In genomic region chr4:143714290-143714625, GRCh38 we compare ENCODE assay signal across 20 cellular contexts. TPM values are rescaled to one million over a fixed set of nuclear protein-coding genes. Genes with fewer than 3 reads are reported as not detected.
A peak's percentile ranks its signal among the peaks of the same experiment; 100 is the strongest.
DNase-seq lines count a peak whose midpoint lies in the region; ATAC-seq, FAIRE-seq and TF ChIP-seq lines count a peak whose summit lies in the region.
"Had no signal": no experiment of that assay in that cellular context is flagged by ENCODE, and none has a peak within 500 bp of the region (broad histone marks: within the 10 kb centered on the region; RNA-seq: fewer than 3 reads in every experiment).

No MANE protein-coding gene starts in this region.

- H3K9me3 ChIP-seq in HUES48 (ENCODE audit: control insufficient read depth, insufficient read depth, low read length) (no peaks in the 10 kb centered on the region), H1 (ENCODE audit: insufficient read depth in 2 of 2, low read depth in 1 of 2, low read length in 1 of 2) (no peaks in the 10 kb centered on the region), iPS-20b (ENCODE audit: insufficient read depth, low read depth, low read length) (no peaks in the 10 kb centered on the region), upper lobe of left lung (no peaks in the 10 kb centered on the region), osteoblast (ENCODE audit: low read depth, low read length) (no peaks in the 10 kb centered on the region)
- H3K9me3 ChIP-seq: BLaER1 treated with 17β-estradiol and CSF1 and Interleukin-3, amounts not matched to agents 10 nM and 100 nM had no signal

- CTCF ChIA-PET in H1 (lab: Charles Lee; ENCODE audit: partially characterized antibody), result interaction anchor here (1.0 to 1.1 kb wide), 2 partner anchors 10 to 33 kb away, joined by 3 read pairs; no protein-coding TSS in a partner anchor

- H3K79me1 ChIP-seq in H1 (ENCODE audit: low read depth, low read length), result no peaks in the 10 kb centered on the region

- no peak for TF ChIP-seq CTCF in GM23338 (conservative IDR thresholded peaks at IDR 0.05; ENCODE audit: low read depth in 2 of 2)
- no peak for TF ChIP-seq CTCF in H1 (IDR thresholded peaks at IDR 0.05; ENCODE audit: control extremely low read depth in 1 of 3, insufficient read depth in 1 of 3, low read depth in 1 of 3, low read length in 3 of 3)
- no peak for TF ChIP-seq CTCF in upper lobe of left lung (IDR thresholded peaks at IDR 0.05)
- TF ChIP-seq CTCF in osteoblast (IDR thresholded peaks at IDR 0.05; ENCODE audit: extremely low read depth, low read depth, low read length), result no peak

- H3K9ac ChIP-seq in HUES48 (ENCODE audit: low read depth, low read length), result no peak overlapping the region
- no peak overlapping the region for H3K9ac ChIP-seq in H1 (replicated peaks in 1 of 4; ENCODE audit: extremely low read depth in 1 of 4, low read depth in 3 of 4, low read length in 3 of 4)
- peak overlapping the region; percentile 22; the same call in 1 of the 2 replicates for H3K9ac ChIP-seq in iPS-20b (ENCODE audit: low read depth, low read length)
- H3K9ac ChIP-seq: BLaER1 treated with 17β-estradiol and CSF1 and Interleukin-3, amounts not matched to agents 10 nM and 100 nM; GM23248 had no signal

- no peaks in the 10 kb centered on the region for H3F3A ChIP-seq in GM23338 (replicated peaks; ENCODE audit: low read depth)

- no peak overlapping the region for H3K56ac ChIP-seq in H1 (replicated peaks; ENCODE audit: insufficient read length, low read depth, low read length)

- H3K14ac ChIP-seq in H1 (ENCODE audit: insufficient read length), result no peak overlapping the region

- H3K9me2 ChIP-seq in GM23338 (ENCODE audit: insufficient read depth), result no peaks in the 10 kb centered on the region

- peak overlapping the region; percentile 16; the same call in 1 of the 2 replicates for H2AFZ ChIP-seq in GM23338
- no peak overlapping the region for H2AFZ ChIP-seq in H1 (ENCODE audit: low read length)
- H2AFZ ChIP-seq in osteoblast (ENCODE audit: low read length), result no peak overlapping the region
- H2AFZ ChIP-seq: GM23248 had no signal

- TF ChIP-seq RAD21 in H1 (IDR thresholded peaks at IDR 0.05 in 1 of 2, conservative IDR thresholded peaks at IDR 0.05 in 1 of 2; ENCODE audit: low read depth in 2 of 2, low read length in 2 of 2), result no peak

- H2BK12ac ChIP-seq in H1 (ENCODE audit: low read depth, low read length), result no peak overlapping the region

- H3K27ac ChIP-seq in GM23338 (ENCODE audit: low read depth), result peak overlapping the region; percentile 79
- peak overlapping the region; percentile 76 for H3K27ac ChIP-seq in HUES48 (ENCODE audit: low read depth, low read length)
- no peak overlapping the region for H3K27ac ChIP-seq in H1 (ENCODE audit: low read depth, low read length)
- peak overlapping the region; percentile 34 for H3K27ac ChIP-seq in iPS-20b (ENCODE audit: low read length)
- no peak overlapping the region for H3K27ac ChIP-seq in upper lobe of left lung
- H3K27ac ChIP-seq in osteoblast (ENCODE audit: low read depth, low read length), result no peak overlapping the region
- H3K27ac ChIP-seq: BLaER1 treated with 17β-estradiol and CSF1 and Interleukin-3, amounts not matched to agents 10 nM and 100 nM; GM23248; HL-60 had no signal

- H3K4me1 Mint-ChIP-seq in GM23338, result peaks cover 44% of the 10 kb centered on the region
- H3K4me1 Mint-ChIP-seq: CD4-positive, CD25-positive, alpha-beta regulatory T cell; IgD-negative memory B cell had no signal

- H3K4me2 ChIP-seq in GM23338, result peak overlapping the region; percentile 64
- peak overlapping the region; percentile 59 to 62 for H3K4me2 ChIP-seq in H1 (ENCODE audit: insufficient read depth in 1 of 2, low read depth in 2 of 2, low read length in 2 of 2)
- no peak overlapping the region for H3K4me2 ChIP-seq in osteoblast (ENCODE audit: insufficient read depth, low read length)
- H3K4me2 ChIP-seq: BLaER1 treated with 17β-estradiol and CSF1 and Interleukin-3, amounts not matched to agents 10 nM and 100 nM had no signal

- H3K9me3 Mint-ChIP-seq in GM23338, result no peaks in the 10 kb centered on the region
- H3K9me3 Mint-ChIP-seq: IgD-negative memory B cell had no signal

- H2BK20ac ChIP-seq in H1 (ENCODE audit: low read length), result no peak overlapping the region

- no peak overlapping the region for H3K23ac ChIP-seq in H1 (ENCODE audit: insufficient read length)

- H2BK5ac ChIP-seq in H1 (ENCODE audit: low read depth, low read length), result no peak overlapping the region

- H4K8ac ChIP-seq in H1 (ENCODE audit: extremely low read depth, insufficient read depth, low read length), result no peak overlapping the region

- no peak overlapping the region for H2BK15ac ChIP-seq in H1 (ENCODE audit: low read length)

- no peak for TF ChIP-seq POLR2A in H1 (IDR thresholded peaks at IDR 0.05; ENCODE audit: control extremely low read depth in 1 of 2, low read depth in 2 of 2, low read length in 2 of 2)
- TF ChIP-seq POLR2A in upper lobe of left lung (IDR thresholded peaks at IDR 0.05), result no peak

- H3K23me2 ChIP-seq in H1 (ENCODE audit: low read depth, low read length), result no peaks in the 10 kb centered on the region

- H3K4me1 ChIP-seq in GM23338 (ENCODE audit: insufficient read depth) (peaks cover 38% of the 10 kb centered on the region), HUES48 (ENCODE audit: control insufficient read depth, insufficient read depth, low read length) (peaks cover 42% of the 10 kb centered on the region), H1 (replicated peaks in 1 of 4; ENCODE audit: control insufficient read depth in 3 of 4, insufficient read depth in 4 of 4, low read length in 3 of 4) (peaks cover 4 to 11% (median 9%) of the 10 kb centered on the region in 4 experiments; a peak in 6 of 7 replicates), iPS-20b (ENCODE audit: insufficient read depth, low read length) (peaks cover 39% of the 10 kb centered on the region), upper lobe of left lung (no peaks in the 10 kb centered on the region), osteoblast (ENCODE audit: insufficient read depth, low read length) (no peaks in the 10 kb centered on the region)
- H3K4me1 ChIP-seq: BLaER1 treated with 17β-estradiol and CSF1 and Interleukin-3, amounts not matched to agents 10 nM and 100 nM had no signal

- H3K4ac ChIP-seq in H1 (replicated peaks; ENCODE audit: insufficient read length, low read depth, low read length), result no peak overlapping the region

- no peaks in the 10 kb centered on the region for H3K36me3 ChIP-seq in GM23338 (ENCODE audit: insufficient read depth)
- H3K36me3 ChIP-seq in HUES48 (ENCODE audit: control insufficient read depth, insufficient read depth, low read length), result no peaks in the 10 kb centered on the region
- no peaks in the 10 kb centered on the region for H3K36me3 ChIP-seq in H1 (ENCODE audit: control insufficient read depth in 2 of 4, insufficient read depth in 4 of 4, low read length in 3 of 4)
- no peaks in the 10 kb centered on the region for H3K36me3 ChIP-seq in iPS-20b (ENCODE audit: insufficient read depth, low read depth, low read length)
- no peaks in the 10 kb centered on the region for H3K36me3 ChIP-seq in upper lobe of left lung
- H3K36me3 ChIP-seq in osteoblast (ENCODE audit: insufficient read depth, low read length), result no peaks in the 10 kb centered on the region
- H3K36me3 ChIP-seq: BLaER1 treated with 17β-estradiol and CSF1 and Interleukin-3, amounts not matched to agents 10 nM and 100 nM had no signal

- peak; percentile 37 for DNase-seq in GM23338 (ENCODE audit: low spot score)
- no peak for DNase-seq in H1 (ENCODE audit: low read depth in 1 of 2, low spot score in 2 of 2)
- no peak for DNase-seq in upper lobe of left lung
- no peak for DNase-seq in osteoblast (ENCODE audit: insufficient read length, low spot score, missing footprints)
- DNase-seq: ACHN; Calu3; CD4-positive, CD25-positive, alpha-beta regulatory T cell; DMS 273 treated with DMSO at 0.1 percent for 48 hours; GM23248; HCEC 1CT; HFFc6; KG1 had no signal

- H3K27me3 ChIP-seq in GM23338 (ENCODE audit: insufficient read depth) (no peaks in the 10 kb centered on the region), HUES48 (ENCODE audit: control insufficient read depth, insufficient read depth, low read length) (no peaks in the 10 kb centered on the region), H1 (replicated peaks in 1 of 4; ENCODE audit: control insufficient read depth in 3 of 4, extremely low read depth in 1 of 4, insufficient read depth in 3 of 4, low read length in 3 of 4) (no peaks in the 10 kb centered on the region), iPS-20b (ENCODE audit: insufficient read depth, low read length) (no peaks in the 10 kb centered on the region), upper lobe of left lung (no peaks in the 10 kb centered on the region), osteoblast (ENCODE audit: insufficient read depth, low read length) (no peaks in the 10 kb centered on the region)
- H3K27me3 ChIP-seq: BLaER1 treated with 17β-estradiol and CSF1 and Interleukin-3, amounts not matched to agents 10 nM and 100 nM had no signal

- POLR2A ChIA-PET in H1 (lab: Charles Lee; ENCODE audit: partially characterized antibody), result no interaction called here

- peak overlapping the region; percentile 39; the same call in 2 of the 3 replicates for H3K4me3 Mint-ChIP-seq in GM23338
- H3K4me3 Mint-ChIP-seq: CD4-positive, CD25-positive, alpha-beta regulatory T cell; HFFc6; IgD-negative memory B cell had no signal

- no peak overlapping the region for H4K5ac ChIP-seq in H1 (ENCODE audit: insufficient read length, low read depth, low read length)

- H2AK5ac ChIP-seq in H1 (ENCODE audit: low read depth, low read length), result no peak overlapping the region

- H3K36me3 Mint-ChIP-seq in GM23338 (ENCODE audit: low read depth), result no peaks in the 10 kb centered on the region
- H3K36me3 Mint-ChIP-seq: CD4-positive, CD25-positive, alpha-beta regulatory T cell; IgD-negative memory B cell had no signal

- H3K27me3 Mint-ChIP-seq in GM23338 (ENCODE audit: insufficient read depth, low read depth, poor library complexity), result peaks cover 3% of the 10 kb centered on the region
- H3K27me3 Mint-ChIP-seq: CD4-positive, CD25-positive, alpha-beta regulatory T cell; IgD-negative memory B cell had no signal

- H3K27ac Mint-ChIP-seq in GM23338, result peak overlapping the region; percentile 92
- H3K27ac Mint-ChIP-seq: CD4-positive, CD25-positive, alpha-beta regulatory T cell; HFFc6; IgD-negative memory B cell had no signal

- H4K20me1 ChIP-seq in GM23338 (replicated peaks; ENCODE audit: insufficient read depth) (no peaks in the 10 kb centered on the region), H1 (replicated peaks in 1 of 2; ENCODE audit: control insufficient read depth in 1 of 2, insufficient read depth in 2 of 2, low read length in 2 of 2) (no peaks in the 10 kb centered on the region), osteoblast (ENCODE audit: insufficient read depth, low read length) (no peaks in the 10 kb centered on the region)
- H4K20me1 ChIP-seq: BLaER1 treated with 17β-estradiol and CSF1 and Interleukin-3, amounts not matched to agents 10 nM and 100 nM had no signal

- peak overlapping the region; percentile 25 for H3K4me3 ChIP-seq in GM23338
- peak overlapping the region; percentile 24; the same call in 1 of the 2 replicates for H3K4me3 ChIP-seq in HUES48 (ENCODE audit: low read depth, low read length)
- H3K4me3 ChIP-seq in H1 (ENCODE audit: extremely low read depth in 1 of 4, insufficient read depth in 2 of 4, low read depth in 3 of 4, low read length in 4 of 4), result peak overlapping the region in 2 of 4 experiments; percentile 5 to 28; a peak in 3 of 8 replicates
- H3K4me3 ChIP-seq in iPS-20b (ENCODE audit: low read length), result peak overlapping the region; percentile 28; the same call in 1 of the 2 replicates
- no peak overlapping the region for H3K4me3 ChIP-seq in upper lobe of left lung
- H3K4me3 ChIP-seq in osteoblast (ENCODE audit: insufficient read depth, low read length), result no peak overlapping the region
- H3K4me3 ChIP-seq: BLaER1 treated with 17β-estradiol and CSF1 and Interleukin-3, amounts not matched to agents 10 nM and 100 nM; GM23248 had no signal

- H3K79me2 ChIP-seq in GM23338 (replicated peaks; ENCODE audit: insufficient read depth) (no peaks in the 10 kb centered on the region), H1 (ENCODE audit: control insufficient read depth in 1 of 2, insufficient read depth in 2 of 2, low read length in 2 of 2) (no peaks in the 10 kb centered on the region), osteoblast (ENCODE audit: insufficient read depth, low read length) (no peaks in the 10 kb centered on the region)

- TF ChIP-seq EP300 in H1 (IDR thresholded peaks at IDR 0.05; ENCODE audit: borderline replicate concordance in 1 of 2, low read depth in 2 of 2, low read length in 2 of 2), result no peak
- no peak for TF ChIP-seq EP300 in upper lobe of left lung (IDR thresholded peaks at IDR 0.05)

- H4K91ac ChIP-seq in H1 (replicated peaks; ENCODE audit: insufficient read length, low read length), result no peak overlapping the region

- H3K18ac ChIP-seq in H1 (ENCODE audit: extremely low read depth, low read length), result no peak overlapping the region

- no peak for FAIRE-seq in H1 (lab: Jason Lieb, UNC)

- no peak overlapping the region for H2BK120ac ChIP-seq in H1 (replicated peaks; ENCODE audit: low read depth, low read length)

- ATAC-seq in GM23338, result peak; percentile 86
- no peak for ATAC-seq in upper lobe of left lung (ENCODE audit: low FRiP score in 2 of 2)
- ATAC-seq in HG03025 (IDR thresholded peaks at IDR 0.05; ENCODE audit: low FRiP score, unreplicated experiment), result no peak

RNA-seq across cellular contexts. Expression of gene FREM3, which starts 13.8 kb away (rescaled TPM):
- 0.07 and 0.08 TPM in 2 replicates for total RNA-seq in GM23338 (2014; rRNA removed; shearing (Covaris generic))
- polyA plus RNA-seq in GM23338 (2016; fragmentation: Nextera tagmentation; extraction: Ambion mirVana) (0.03 and 0.28 TPM in 2 replicates), H1 (2011; rRNA removed) (0.02 and 0.03 TPM in 2 replicates)
- 0.11 TPM in 1 of 2 replicates, not detected in the other for total RNA-seq in H1 (2021; fragmentation: NEBNext Ultra II Directional; extraction: Animal tissue kit (Norgen Biotek cat#: 25700))
- polyA plus RNA-seq in H1 (2011; cell fraction: cytosol; rRNA removed), result 0.01 TPM
- 0.07 TPM for polyA plus RNA-seq in H1 (2011; cell fraction: nucleus; rRNA removed)
- 0.03 TPM in 3 of 4 replicates, not detected in the other for polyA plus RNA-seq in H1 (2012, experiment 1 of 2)
- polyA plus RNA-seq in H1 (2012, experiment 2 of 2), result not detected
- 0.06 TPM for polyA plus RNA-seq in H1 (2013, experiment 1 of 2)
- 0.07 TPM for polyA plus RNA-seq in H1 (2013, experiment 2 of 2)
- 0.03 and 0.07 TPM in 2 replicates for polyA minus RNA-seq in H1 (2011; rRNA and poly(A)+ RNA removed)
- polyA minus RNA-seq in H1 (2011; cell fraction: cytosol; rRNA and poly(A)+ RNA removed), result not detected
- polyA minus RNA-seq in H1 (2011; cell fraction: nucleus; rRNA and poly(A)+ RNA removed), result 0.10 TPM
- total RNA-seq in upper lobe of left lung (1 to 10 TPM in 1 of 6 donors, under 1 TPM in 3, not detected in 2; 0.11 to 1.5 (median 0.30) TPM), osteoblast (not detected in 2 replicates)
- total RNA-seq: A172, Calu3, Daoy, GM23248, HFFc6 had no signal
- polyA plus RNA-seq: GM23248 had no signal

Comparison
In these comparisons a context has a peak if more than half of its experiments do, and no peak if none do; other contexts are left out.
1. H3K27ac ChIP-seq: peak in GM23338 (single experiment), HUES48 (single experiment) and iPS-20b (single experiment); none in H1 (single experiment), upper lobe of left lung (0 of 4) and osteoblast (single experiment).
2. H3K4me3 ChIP-seq: peak in GM23338 (single experiment), HUES48 (single experiment) and iPS-20b (single experiment); none in upper lobe of left lung (0 of 4) and osteoblast (single experiment).